In the genomic region with DNA sequence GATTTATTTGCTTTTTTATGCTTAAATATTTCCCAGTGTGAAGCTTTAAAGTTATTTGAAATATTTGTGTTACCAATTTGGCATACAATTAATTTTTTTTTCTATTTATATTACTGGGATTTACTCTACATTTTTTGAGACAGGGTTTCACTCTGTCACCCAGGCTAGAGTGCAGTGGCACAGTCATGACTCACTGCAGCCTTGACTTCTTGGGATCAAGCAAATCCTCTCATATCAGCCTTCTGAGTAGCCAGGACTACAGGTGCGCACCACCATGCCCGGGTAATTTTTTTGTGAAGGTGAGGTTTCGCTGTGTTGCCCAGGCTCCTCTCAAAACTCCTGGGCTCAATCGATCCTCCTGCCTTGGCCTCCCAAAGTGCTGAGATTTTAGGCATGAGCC, we compare ENCODE assay signal across 20 cellular contexts. TPM values are rescaled to one million over a fixed set of nuclear protein-coding genes. Genes with fewer than 3 reads are reported as not detected.
DNase-seq lines count a peak whose midpoint lies in the region; ATAC-seq and TF ChIP-seq lines count a peak whose summit lies in the region.
"Had no signal": no experiment of that assay in that cellular context is flagged by ENCODE, and none has a peak within 500 bp of the region (broad histone marks: within the 10 kb centered on the region; RNA-seq: fewer than 3 reads in every experiment).

No MANE protein-coding gene starts in this region.

- 0 out of 2 replicates have a peak overlapping the region, but pooled peaks have one; percentile 17 for H2AK5ac ChIP-seq in IMR-90 (ENCODE audit: low read depth, low read length)

- H3K4me2 ChIP-seq in IMR-90 (ENCODE audit: low read depth, low read length) (no peak overlapping the region), osteoblast (ENCODE audit: insufficient read depth, low read length) (no peak overlapping the region)
- H3K4me2 ChIP-seq: BLaER1 had no signal

- peaks cover 8% of the 10 kb centered on the region for H3K9me1 ChIP-seq in IMR-90 (ENCODE audit: insufficient read depth, low read length)

- no peak overlapping the region for H3K4ac ChIP-seq in IMR-90 (ENCODE audit: low read depth, low read length)

- H3K9me3 ChIP-seq in IMR-90 (ENCODE audit: control insufficient read depth, insufficient read depth, low read length), result no peaks in the 10 kb centered on the region
- H3K9me3 ChIP-seq in RWPE2 (ENCODE audit: severe bottlenecking), result no peaks in the 10 kb centered on the region
- H3K9me3 ChIP-seq in osteoblast (ENCODE audit: low read depth, low read length), result no peaks in the 10 kb centered on the region
- H3K9me3 ChIP-seq in naive thymus-derived CD4-positive, alpha-beta T cell (ENCODE audit: control insufficient read depth in 2 of 3, low read length in 3 of 3), result no peaks in the 10 kb centered on the region
- H3K9me3 ChIP-seq: BLaER1, Caco-2 had no signal

- H3K79me1 ChIP-seq in IMR-90 (ENCODE audit: low read depth in 1 of 2, low read length in 2 of 2), result peaks cover 18 to 40% of the 10 kb centered on the region in 2 experiments; a peak in 3 of 4 replicates

- no TSS peak for BruUV-seq in IMR-90 (replicated peaks; lab: Mats Ljungman, UMichigan)

- no peaks in the 10 kb centered on the region for H3K27me3 Mint-ChIP-seq in activated naive CD4-positive, alpha-beta T cell treated with anti-CD3 and anti-CD28 coated beads for 36 hours (ENCODE audit: low read depth)
- no peaks in the 10 kb centered on the region for H3K27me3 Mint-ChIP-seq in naive thymus-derived CD4-positive, alpha-beta T cell
- H3K27me3 Mint-ChIP-seq: B cell; CD4-positive, CD25-positive, alpha-beta regulatory T cell had no signal

- ATAC-seq in IMR-90 (ENCODE audit: low read depth) (no peak), RWPE2 (ENCODE audit: low read depth) (no peak)
- no peak for ATAC-seq in naive thymus-derived CD4-positive, alpha-beta T cell
- ATAC-seq: CD8-positive, alpha-beta T cell; GM12878 had no signal

- intact Hi-C loops in IMR-90 (cut with micrococcal nuclease), result no loop called here
- intact Hi-C loops in activated naive CD4-positive, alpha-beta T cell treated with anti-CD3 and anti-CD28 coated beads for 36 hours (cut with micrococcal nuclease), result no loop called here
- intact Hi-C loops in naive thymus-derived CD4-positive, alpha-beta T cell (cut with micrococcal nuclease), result no loop called here

- in situ Hi-C loops in IMR-90 (cut with MboI; ENCODE audit: low sequenced_read_pairs), result no loop called here

- H4K20me1 ChIP-seq in IMR-90 (ENCODE audit: insufficient read depth, low read length) (peaks cover 25% of the 10 kb centered on the region; the same call in 1 of the 2 replicates), osteoblast (ENCODE audit: insufficient read depth, low read length) (peaks cover 2% of the 10 kb centered on the region)

- DNase-seq in IMR-90 (no peak), RWPE2 (ENCODE audit: low spot score) (no peak), osteoblast (ENCODE audit: insufficient read length, low spot score, missing footprints) (no peak)
- no peak for DNase-seq in activated naive CD4-positive, alpha-beta T cell treated with anti-CD3 and anti-CD28 coated beads for 36 hours
- no peak for DNase-seq in stimulated activated CD4-positive, alpha-beta T cell treated with anti-CD3 and anti-CD28 coated beads, Interleukin-4, amount 100 ng/mL, for 1 hour
- no peak for DNase-seq in naive thymus-derived CD4-positive, alpha-beta T cell
- DNase-seq: Caco-2; CD4-positive, CD25-positive, alpha-beta regulatory T cell; CD8-positive, alpha-beta T cell; DMS153; DND-41; GDM1; GM23248; H7; HCEC 1CT had no signal

- H2BK120ac ChIP-seq in IMR-90 (ENCODE audit: low read depth, low read length), result no peak overlapping the region

- peaks cover 15% of the 10 kb centered on the region for H3K36me3 Mint-ChIP-seq in activated naive CD4-positive, alpha-beta T cell treated with anti-CD3 and anti-CD28 coated beads for 36 hours (ENCODE audit: low read depth)
- H3K36me3 Mint-ChIP-seq in naive thymus-derived CD4-positive, alpha-beta T cell, result peaks cover 4 to 25% (median 15%) of the 10 kb centered on the region in 5 donors

- TF ChIP-seq RAD21 in IMR-90 (IDR thresholded peaks at IDR 0.05; ENCODE audit: low read length), result no peak

- TF ChIP-seq POLR2A in IMR-90 (IDR thresholded peaks at IDR 0.05; ENCODE audit: low read depth, low read length), result no peak

- no peak overlapping the region for H3K56ac ChIP-seq in IMR-90 (ENCODE audit: extremely low read depth, insufficient read depth, low read length)

- no peak overlapping the region for H3K4me3 ChIP-seq in IMR-90 (ENCODE audit: insufficient read depth, low read depth, low read length)
- H3K4me3 ChIP-seq in RWPE2 (ENCODE audit: severe bottlenecking), result no peak overlapping the region
- H3K4me3 ChIP-seq in osteoblast (ENCODE audit: insufficient read depth, low read length), result no peak overlapping the region
- no peak overlapping the region for H3K4me3 ChIP-seq in naive thymus-derived CD4-positive, alpha-beta T cell (ENCODE audit: low read length)
- H3K4me3 ChIP-seq: BLaER1, GM12878, GM23248 had no signal

- no peak overlapping the region for H4K8ac ChIP-seq in IMR-90 (ENCODE audit: low read depth in 2 of 2, low read length in 2 of 2)

- POLR2A ChIA-PET in IMR-90 (lab: Charles Lee; ENCODE audit: unreplicated experiment), result no interaction called here
- POLR2A ChIA-PET in naive thymus-derived CD4-positive, alpha-beta T cell (lab: Charles Lee), result no interaction called here

- H3K27ac ChIP-seq in IMR-90 (ENCODE audit: insufficient read depth, low read length) (no peak overlapping the region), RWPE2 (ENCODE audit: poor library complexity, severe bottlenecking) (peak overlapping the region; percentile 91), osteoblast (ENCODE audit: low read depth, low read length) (peak overlapping the region; percentile 31)
- H3K27ac ChIP-seq in naive thymus-derived CD4-positive, alpha-beta T cell (ENCODE audit: low read depth, low read length), result no peak overlapping the region
- H3K27ac ChIP-seq: 22Rv1, BLaER1, C4-2B, GM23248 had no signal

- no peak overlapping the region for H3K27ac Mint-ChIP-seq in activated naive CD4-positive, alpha-beta T cell treated with anti-CD3 and anti-CD28 coated beads for 36 hours
- no peak overlapping the region for H3K27ac Mint-ChIP-seq in naive thymus-derived CD4-positive, alpha-beta T cell
- H3K27ac Mint-ChIP-seq: B cell; CD8-positive, alpha-beta T cell had no signal

- no peak overlapping the region for H4K91ac ChIP-seq in IMR-90 (ENCODE audit: insufficient read depth, low read depth, low read length)

- CTCF ChIA-PET in IMR-90 (lab: Yijun Ruan, JAX), result no interaction called here
- CTCF ChIA-PET in activated naive CD4-positive, alpha-beta T cell treated with anti-CD3 and anti-CD28 coated beads for 36 hours (lab: Charles Lee), result interaction anchor here (2.0 kb wide), 1 partner anchor 10 kb away, joined by 9 read pairs; no protein-coding TSS in a partner anchor
- CTCF ChIA-PET in naive thymus-derived CD4-positive, alpha-beta T cell (lab: Charles Lee), result interaction anchor here (1.0 kb wide), 1 partner anchor 10 kb away, joined by 3 read pairs; no protein-coding TSS in a partner anchor

- 0 out of 2 replicates have a peak, but pooled peaks cover 4% of the 10 kb centered on the region for H3K36me3 ChIP-seq in IMR-90 (ENCODE audit: control insufficient read depth, insufficient read depth, low read length)
- H3K36me3 ChIP-seq in RWPE2 (ENCODE audit: low read depth), result peaks cover 84% of the 10 kb centered on the region
- peaks cover 19% of the 10 kb centered on the region for H3K36me3 ChIP-seq in osteoblast (ENCODE audit: insufficient read depth, low read length)
- H3K36me3 ChIP-seq in naive thymus-derived CD4-positive, alpha-beta T cell (ENCODE audit: control insufficient read depth in 2 of 3, insufficient read depth in 3 of 3, low read length in 3 of 3), result peaks cover 0 to 13% (median 0%) of the 10 kb centered on the region in 3 experiments

- H2AFZ ChIP-seq in IMR-90 (replicated peaks; ENCODE audit: low read length, poor library complexity) (no peak overlapping the region), osteoblast (ENCODE audit: low read length) (no peak overlapping the region)
- H2AFZ ChIP-seq: GM23248 had no signal

- peak overlapping the region; percentile 16 for H2BK5ac ChIP-seq in IMR-90 (ENCODE audit: low read depth, low read length, poor library complexity, severe bottlenecking)

- H3K23ac ChIP-seq in IMR-90 (ENCODE audit: low read depth, low read length), result no peak overlapping the region

- no peak overlapping the region for H3K14ac ChIP-seq in IMR-90 (replicated peaks; ENCODE audit: low read depth, low read length)

- peaks cover 83% of the 10 kb centered on the region for H3K79me2 ChIP-seq in osteoblast (ENCODE audit: insufficient read depth, low read length)

- no peak overlapping the region for H2AK9ac ChIP-seq in IMR-90 (replicated peaks; ENCODE audit: low read depth, low read length, poor library complexity)

- dilution Hi-C loops in IMR-90 (cut with HindIII; ENCODE audit: low sequenced_read_pairs, unreplicated experiment), result no loop called here

- no peak overlapping the region for H3K18ac ChIP-seq in IMR-90 (ENCODE audit: low read depth, low read length)

- H3K9ac ChIP-seq in IMR-90 (ENCODE audit: low read depth, low read length), result no peak overlapping the region
- H3K9ac ChIP-seq: BLaER1, GM23248 had no signal

- H2BK20ac ChIP-seq in IMR-90 (ENCODE audit: low read depth, low read length), result no peak overlapping the region

- H2BK15ac ChIP-seq in IMR-90 (ENCODE audit: low read depth, low read length), result no peak overlapping the region

- H3K4me1 Mint-ChIP-seq in activated naive CD4-positive, alpha-beta T cell treated with anti-CD3 and anti-CD28 coated beads for 36 hours (ENCODE audit: low read depth), result peaks cover 24% of the 10 kb centered on the region
- peaks cover 4 to 15% (median 7%) of the 10 kb centered on the region in 7 donors for H3K4me1 Mint-ChIP-seq in naive thymus-derived CD4-positive, alpha-beta T cell

- peaks cover 24% of the 10 kb centered on the region for H3K4me1 ChIP-seq in IMR-90 (ENCODE audit: control insufficient read depth, insufficient read depth, low read length)
- H3K4me1 ChIP-seq in RWPE2 (ENCODE audit: insufficient read depth, poor library complexity, severe bottlenecking), result peaks cover 77% of the 10 kb centered on the region
- H3K4me1 ChIP-seq in osteoblast (ENCODE audit: insufficient read depth, low read length), result peaks cover 84% of the 10 kb centered on the region
- H3K4me1 ChIP-seq in naive thymus-derived CD4-positive, alpha-beta T cell (ENCODE audit: control insufficient read depth in 2 of 2, insufficient read depth in 2 of 2, low read length in 2 of 2), result no peaks in the 10 kb centered on the region
- H3K4me1 ChIP-seq: BLaER1 had no signal

- no peak overlapping the region for H3K4me3 Mint-ChIP-seq in activated naive CD4-positive, alpha-beta T cell treated with anti-CD3 and anti-CD28 coated beads for 36 hours
- H3K4me3 Mint-ChIP-seq in naive thymus-derived CD4-positive, alpha-beta T cell, result no peak overlapping the region
- H3K4me3 Mint-ChIP-seq: B cell; CD4-positive, CD25-positive, alpha-beta regulatory T cell; CD8-positive, alpha-beta T cell had no signal

- H4K5ac ChIP-seq in IMR-90 (ENCODE audit: low read depth, low read length), result no peak overlapping the region

- H3K27me3 ChIP-seq in IMR-90 (ENCODE audit: control insufficient read depth, insufficient read depth, low read length) (no peaks in the 10 kb centered on the region), RWPE2 (ENCODE audit: insufficient read depth, poor library complexity, severe bottlenecking) (no peaks in the 10 kb centered on the region), osteoblast (ENCODE audit: insufficient read depth, low read length) (no peaks in the 10 kb centered on the region)
- H3K27me3 ChIP-seq in naive thymus-derived CD4-positive, alpha-beta T cell (ENCODE audit: control insufficient read depth in 2 of 2, insufficient read depth in 2 of 2, low read length in 2 of 2), result no peaks in the 10 kb centered on the region
- H3K27me3 ChIP-seq: BLaER1 had no signal

- WGBS in IMR-90 (ENCODE audit: extremely low coverage in 2 of 2, insufficient read length in 1 of 2), 2 experiments, result no CpG with 5 or more reads among the region's 4 CpGs

- TF ChIP-seq CTCF in IMR-90 (conservative IDR thresholded peaks at IDR 0.05; ENCODE audit: low read depth, low read length) (no peak), RWPE2 (IDR thresholded peaks at IDR 0.05; ENCODE audit: poor library complexity, severe bottlenecking) (no peak), osteoblast (IDR thresholded peaks at IDR 0.05; ENCODE audit: extremely low read depth, low read depth, low read length) (no peak)

- H3K9me3 Mint-ChIP-seq in activated naive CD4-positive, alpha-beta T cell treated with anti-CD3 and anti-CD28 coated beads for 36 hours, result no peaks in the 10 kb centered on the region
- H3K9me3 Mint-ChIP-seq in naive thymus-derived CD4-positive, alpha-beta T cell, result no peaks in the 10 kb centered on the region
- H3K9me3 Mint-ChIP-seq: CD4-positive, CD25-positive, alpha-beta regulatory T cell; CD8-positive, alpha-beta T cell had no signal

RNA-seq across cellular contexts. Expression of gene BACH1, which starts 39.5 kb away (rescaled TPM):
- total RNA-seq in IMR-90 (2012; rRNA removed) (108 and 132 TPM in 2 replicates), osteoblast (153 and 189 TPM in 2 replicates)
- polyA plus RNA-seq in IMR-90 (2012; rRNA removed), result 19.6 and 23.1 TPM in 2 replicates
- 8.3 and 11.9 TPM in 2 replicates for polyA plus RNA-seq in IMR-90 (2012; cell fraction: cytosol; rRNA removed)
- 7.9 and 44.3 TPM in 2 replicates for polyA plus RNA-seq in IMR-90 (2012; cell fraction: nucleus; rRNA removed; ENCODE audit: low replicate concordance)
- total RNA-seq in activated naive CD4-positive, alpha-beta T cell treated with anti-CD3 and anti-CD28 coated beads for 36 hours, result 10 to 100 TPM; 22.6 to 23.2 TPM
- 10 to 100 TPM; 26.0 to 95.6 (median 45.5) TPM for total RNA-seq in naive thymus-derived CD4-positive, alpha-beta T cell
- polyA plus RNA-seq in naive thymus-derived CD4-positive, alpha-beta T cell, result 10 to 100 TPM; 22.6 to 28.4 TPM

Comparison
In these comparisons a context has a peak if more than half of its experiments do, and no peak if none do; other contexts are left out.
1. H3K27ac ChIP-seq: peak in RWPE2 (single experiment) and osteoblast (single experiment); none in IMR-90 (single experiment) and naive thymus-derived CD4-positive, alpha-beta T cell (single experiment).